ENCODE assay signal across 11 cellular contexts in the genomic region with DNA sequence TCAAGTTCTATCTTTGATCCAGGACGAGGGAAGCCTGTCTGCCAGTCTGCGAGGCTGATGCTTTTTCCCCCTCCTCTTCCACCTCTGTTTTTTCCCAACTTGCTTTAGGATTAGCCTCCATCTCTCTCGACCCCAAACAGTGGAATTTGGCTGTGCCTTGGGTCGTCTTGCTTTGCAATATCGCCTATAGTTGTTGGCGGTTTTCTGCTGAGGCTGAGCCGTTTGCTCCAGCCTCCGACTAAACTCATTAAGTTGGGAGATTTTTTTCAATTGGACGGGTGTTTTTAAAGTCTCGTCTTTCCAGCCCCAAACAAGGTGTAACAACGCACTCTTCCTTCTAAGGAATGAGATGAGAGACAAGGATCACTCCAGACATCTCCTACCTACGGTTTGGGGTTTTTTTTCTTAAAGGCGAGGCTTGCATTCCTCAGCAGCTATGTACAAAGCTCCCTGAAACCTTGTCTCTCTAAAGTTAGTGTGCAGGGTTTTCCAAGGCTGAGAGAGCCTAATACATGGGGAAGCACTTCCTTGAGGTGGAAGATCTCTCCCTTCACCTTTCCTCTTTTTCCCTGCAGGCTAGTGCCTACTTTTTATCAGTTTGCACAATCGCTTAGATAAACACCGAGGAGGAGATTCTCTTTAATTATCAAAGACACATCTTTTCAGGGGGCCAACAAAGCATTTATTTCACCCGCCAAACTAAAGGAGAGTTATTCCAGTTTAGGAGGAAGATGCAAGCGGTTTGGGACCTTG. TPM values are rescaled to one million over a fixed set of nuclear protein-coding genes. Genes with fewer than 3 reads are reported as not detected.
DNase-seq lines count a peak whose midpoint lies in the region; ATAC-seq and TF ChIP-seq lines count a peak whose summit lies in the region.
"Had no signal": no experiment of that assay in that cellular context is flagged by ENCODE, and none has a peak within 500 bp of the region (broad histone marks: within the 10 kb centered on the region; RNA-seq: fewer than 3 reads in every experiment).

No MANE protein-coding gene starts in this region.

- TF ChIP-seq CTCF in right atrium auricular region (IDR thresholded peaks at IDR 0.05) (no peak), choroid plexus epithelial cell (conservative IDR thresholded peaks at IDR 0.05; ENCODE audit: low read depth, low read length) (no peak)

- H3K36me3 Mint-ChIP-seq in activated T-cell treated with anti-CD3 and anti-CD28 coated beads, Interleukin-2, amount 50 U/mL, for 72 hours (ENCODE audit: insufficient read depth in 2 of 2): peaks cover 3 to 4% of the 10 kb centered on the region in 2 donors

- peaks cover 80% of the 10 kb centered on the region for H3K27me3 Mint-ChIP-seq in activated T-cell treated with anti-CD3 and anti-CD28 coated beads, Interleukin-2, amount 50 U/mL, for 72 hours (ENCODE audit: low read depth)

- H3K4me1 ChIP-seq in right atrium auricular region: peaks cover 0 to 41% of the 10 kb centered on the region in 2 donors
- H3K4me1 ChIP-seq in mesodermal cell (ENCODE audit: control insufficient read depth, insufficient read depth, low read length, poor library complexity, severe bottlenecking): peaks cover 25% of the 10 kb centered on the region

- intact Hi-C loops in Right ventricle myocardium superior (cut with DNase I): no loop called here

- H3K27me3 ChIP-seq in right atrium auricular region: no peaks in the 10 kb centered on the region

- H3K27ac ChIP-seq in right atrium auricular region (peak overlapping the region; percentile 94 to 95), mesodermal cell (ENCODE audit: low read depth, low read length, severe bottlenecking) (no peak overlapping the region)

- H3K4me3 ChIP-seq in right atrium auricular region (peak overlapping the region; percentile 49 to 70), choroid plexus epithelial cell (ENCODE audit: low read depth, low read length) (peak overlapping the region; percentile 75), mesodermal cell (ENCODE audit: extremely low read depth, insufficient read depth, low read length, poor library complexity, severe bottlenecking) (peak overlapping the region; percentile 47)

- ATAC-seq in Right ventricle myocardium superior (ENCODE audit: poor library complexity) (no peak), HG02610 (IDR thresholded peaks at IDR 0.05; ENCODE audit: unreplicated experiment) (no peak), GM19023 (IDR thresholded peaks at IDR 0.05; ENCODE audit: unreplicated experiment) (no peak)
- ATAC-seq in activated T-cell treated with anti-CD3 and anti-CD28 coated beads, Interleukin-2, amount 50 U/mL, for 72 hours (replicated peaks in 1 of 2): no peak

- H3K9me3 ChIP-seq in right atrium auricular region (no peaks in the 10 kb centered on the region), mesodermal cell (ENCODE audit: control insufficient read depth, low read length) (no peaks in the 10 kb centered on the region)

- peaks cover 24% of the 10 kb centered on the region for H3K4me1 Mint-ChIP-seq in activated T-cell treated with anti-CD3 and anti-CD28 coated beads, Interleukin-2, amount 50 U/mL, for 72 hours (ENCODE audit: low read depth)

- no peak overlapping the region for H3K4me3 Mint-ChIP-seq in activated T-cell treated with anti-CD3 and anti-CD28 coated beads, Interleukin-2, amount 50 U/mL, for 72 hours
- H3K4me3 Mint-ChIP-seq: activated naive CD4-positive, alpha-beta T cell treated with anti-CD3 and anti-CD28 coated beads for 36 hours; CD4-positive, alpha-beta T cell had no signal

- H3K36me3 ChIP-seq in right atrium auricular region: no peaks in the 10 kb centered on the region
- no peaks in the 10 kb centered on the region for H3K36me3 ChIP-seq in mesodermal cell (ENCODE audit: control insufficient read depth, insufficient read depth, low read length)

- 0 to 3% methylated on average over 6 to 8 of the region's 17 CpGs for WGBS in mesodermal cell (ENCODE audit: insufficient coverage in 2 of 2), 2 experiments

- peaks cover 0 to 1% of the 10 kb centered on the region in 2 donors for H3K9me3 Mint-ChIP-seq in activated T-cell treated with anti-CD3 and anti-CD28 coated beads, Interleukin-2, amount 50 U/mL, for 72 hours
- H3K9me3 Mint-ChIP-seq: activated naive CD4-positive, alpha-beta T cell treated with anti-CD3 and anti-CD28 coated beads for 36 hours had no signal

- no peak overlapping the region for H3K27ac Mint-ChIP-seq in activated T-cell treated with anti-CD3 and anti-CD28 coated beads, Interleukin-2, amount 50 U/mL, for 72 hours
- H3K27ac Mint-ChIP-seq: activated naive CD4-positive, alpha-beta T cell treated with anti-CD3 and anti-CD28 coated beads for 36 hours; CD4-positive, alpha-beta T cell had no signal

- DNase-seq in right atrium auricular region (ENCODE audit: low spot score): no peak
- no peak for DNase-seq in Right ventricle myocardium superior
- peak; percentile 81 for DNase-seq in choroid plexus epithelial cell (ENCODE audit: low read depth)
- DNase-seq in COLO829 (ENCODE audit: low spot score): no peak
- DNase-seq in activated T-cell treated with anti-CD3 and anti-CD28 coated beads, Interleukin-2, amount 50 U/mL, for 72 hours: no peak
- DNase-seq: activated naive CD4-positive, alpha-beta T cell treated with anti-CD3 and anti-CD28 coated beads for 36 hours; CD4-positive, alpha-beta T cell; NCI-H774 had no signal

RNA-seq across cellular contexts. Expression of a gene that starts 4.7 kb away (rescaled TPM):
- total RNA-seq in right atrium auricular region (10 to 100 TPM; 25.0 to 26.7 TPM), Right ventricle myocardium superior (11.0 TPM)
- 8.3 TPM for polyA plus RNA-seq in mesodermal cell (2013, experiment 1 of 2)
- polyA plus RNA-seq in mesodermal cell (2013, experiment 2 of 2): 6.9 TPM
- total RNA-seq in activated T-cell treated with anti-CD3 and anti-CD28 coated beads, Interleukin-2, amount 50 U/mL, for 72 hours: not detected
- total RNA-seq: activated naive CD4-positive, alpha-beta T cell treated with anti-CD3 and anti-CD28 coated beads for 36 hours; CD4-positive, alpha-beta T cell had no signal

Comparison
In these comparisons a context has a peak if more than half of its experiments do, and no peak if none do; other contexts are left out.
1. RNA of a gene that starts 4.7 kb away (total RNA-seq): 25.0 to 26.7 TPM in right atrium auricular region and 11.0 TPM in Right ventricle myocardium superior (single experiment); not detected in activated T-cell treated with anti-CD3 and anti-CD28 coated beads, Interleukin-2, amount 50 U/mL, for 72 hours; every median in the first group is over 10 times any median in the second.
2. Peak in every context shown above with its lines, with median percentiles within 50 percentile points of each other: H3K4me3 ChIP-seq.